In genomic region chr1:214977700-214978374, GRCh38 we compare ENCODE assay signal across 18 cellular contexts.
DNase-seq lines count a peak whose midpoint lies in the region; ATAC-seq and TF ChIP-seq lines count a peak whose summit lies in the region.
"Had no signal": no experiment of that assay in that cellular context is flagged by ENCODE, and none has a peak within 500 bp of the region (broad histone marks: within the 10 kb centered on the region; RNA-seq: fewer than 3 reads in every experiment).

No MANE protein-coding gene starts in this region.

- H3K27me3 ChIP-seq in IMR-90 (ENCODE audit: control insufficient read depth, insufficient read depth, low read length) (no peaks in the 10 kb centered on the region), liver (ENCODE audit: control insufficient read depth in 4 of 4, insufficient read depth in 4 of 4, low read length in 3 of 4) (no peaks in the 10 kb centered on the region), neural progenitor cell (no peaks in the 10 kb centered on the region), esophagus squamous epithelium (no peaks in the 10 kb centered on the region)
- H3K27me3 ChIP-seq: BLaER1 had no signal

- H3K27ac ChIP-seq in IMR-90 (ENCODE audit: insufficient read depth, low read length) (no peak overlapping the region), liver (ENCODE audit: low read depth in 1 of 2, low read length in 2 of 2) (no peak overlapping the region), neural progenitor cell (no peak overlapping the region), esophagus squamous epithelium (no peak overlapping the region)
- H3K27ac ChIP-seq: 22Rv1, BLaER1, C4-2B had no signal

- in situ Hi-C loops in IMR-90 (cut with MboI; ENCODE audit: low sequenced_read_pairs), result no loop called here

- peaks cover 28% of the 10 kb centered on the region for H3K4me1 Mint-ChIP-seq in neural progenitor cell
- H3K4me1 Mint-ChIP-seq: B cell; CD4-positive, CD25-positive, alpha-beta regulatory T cell had no signal

- H3F3A ChIP-seq in neural progenitor cell (ENCODE audit: low read depth), result peaks cover 4% of the 10 kb centered on the region

- TF ChIP-seq CTCF in IMR-90 (conservative IDR thresholded peaks at IDR 0.05; ENCODE audit: low read depth, low read length) (no peak), liver (IDR thresholded peaks at IDR 0.05; ENCODE audit: low read depth, low read length, missing input control) (no peak), neural progenitor cell (IDR thresholded peaks at IDR 0.05) (no peak), esophagus squamous epithelium (IDR thresholded peaks at IDR 0.05) (no peak)

- H3K9me1 ChIP-seq in IMR-90 (ENCODE audit: insufficient read depth, low read length), result no peaks in the 10 kb centered on the region

- no peaks in the 10 kb centered on the region for H3K36me3 Mint-ChIP-seq in neural progenitor cell
- H3K36me3 Mint-ChIP-seq: CD4-positive, CD25-positive, alpha-beta regulatory T cell; CD8-positive, alpha-beta T cell had no signal

- no peak overlapping the region for H2AFZ ChIP-seq in IMR-90 (replicated peaks; ENCODE audit: low read length, poor library complexity)
- no peak overlapping the region for H2AFZ ChIP-seq in neural progenitor cell (replicated peaks)

- POLR2A ChIA-PET in IMR-90 (lab: Charles Lee; ENCODE audit: unreplicated experiment), result no interaction called here

- H3K9ac ChIP-seq in IMR-90 (ENCODE audit: low read depth, low read length) (no peak overlapping the region), liver (ENCODE audit: low read depth in 1 of 2, low read length in 2 of 2) (no peak overlapping the region), neural progenitor cell (no peak overlapping the region)
- H3K9ac ChIP-seq: BLaER1 had no signal

- dilution Hi-C loops in IMR-90 (cut with HindIII; ENCODE audit: low sequenced_read_pairs, unreplicated experiment), result no loop called here

- no peak for TF ChIP-seq RAD21 in IMR-90 (IDR thresholded peaks at IDR 0.05; ENCODE audit: low read length)
- TF ChIP-seq RAD21 in liver (IDR thresholded peaks at IDR 0.05), result peak in 1 of 2 donors; percentile 9

- no peak overlapping the region; the same call in 1 of the 2 replicates for H3K18ac ChIP-seq in IMR-90 (ENCODE audit: low read depth, low read length)

- H3K79me2 ChIP-seq in neural progenitor cell (ENCODE audit: low read depth), result no peaks in the 10 kb centered on the region

- CTCF ChIA-PET in IMR-90 (lab: Yijun Ruan, JAX), result no interaction called here

- peak overlapping the region; percentile 8; the same call in 1 of the 2 replicates for H2BK120ac ChIP-seq in IMR-90 (ENCODE audit: low read depth, low read length)

- no peak overlapping the region for H3K4me3 Mint-ChIP-seq in neural progenitor cell
- H3K4me3 Mint-ChIP-seq: B cell; CD4-positive, CD25-positive, alpha-beta regulatory T cell; CD8-positive, alpha-beta T cell; HFFc6 had no signal

- no peak overlapping the region for H4K91ac ChIP-seq in IMR-90 (ENCODE audit: insufficient read depth, low read depth, low read length)

- H3K79me1 ChIP-seq in IMR-90 (ENCODE audit: low read depth in 1 of 2, low read length in 2 of 2), result no peaks in the 10 kb centered on the region

- H3K36me3 ChIP-seq in IMR-90 (ENCODE audit: control insufficient read depth, insufficient read depth, low read length) (no peaks in the 10 kb centered on the region), liver (ENCODE audit: control insufficient read depth in 4 of 4, insufficient read depth in 3 of 4, low read depth in 1 of 4, low read length in 3 of 4) (no peaks in the 10 kb centered on the region), neural progenitor cell (no peaks in the 10 kb centered on the region), esophagus squamous epithelium (no peaks in the 10 kb centered on the region)
- H3K36me3 ChIP-seq: BLaER1, HAP-1 had no signal

- H2BK20ac ChIP-seq in IMR-90 (ENCODE audit: low read depth, low read length), result no peak overlapping the region

- peaks cover 4% of the 10 kb centered on the region; the same call in 1 of the 2 replicates for H3K4me1 ChIP-seq in IMR-90 (ENCODE audit: control insufficient read depth, insufficient read depth, low read length)
- H3K4me1 ChIP-seq in liver (ENCODE audit: control insufficient read depth in 4 of 4, insufficient read depth in 4 of 4, low read length in 3 of 4), result peaks cover 0 to 7% (median 2%) of the 10 kb centered on the region in 4 donors
- H3K4me1 ChIP-seq in neural progenitor cell, result peaks cover 29% of the 10 kb centered on the region
- H3K4me1 ChIP-seq in esophagus squamous epithelium, result no peaks in the 10 kb centered on the region
- H3K4me1 ChIP-seq: BLaER1, HAP-1 had no signal

- H3K4me2 ChIP-seq in IMR-90 (ENCODE audit: low read depth, low read length) (no peak overlapping the region), neural progenitor cell (peak overlapping the region; percentile 50)
- H3K4me2 ChIP-seq: BLaER1 had no signal

- H2AK9ac ChIP-seq in IMR-90 (replicated peaks; ENCODE audit: low read depth, low read length, poor library complexity), result no peak overlapping the region

- WGBS in IMR-90 (ENCODE audit: extremely low coverage in 2 of 2, insufficient read length in 1 of 2), 2 experiments, result no CpG with 5 or more reads among the region's 6 CpGs
- WGBS in liver, result 49% methylated on average over 6 of the region's 6 CpGs
- 52% methylated on average over 6 of the region's 6 CpGs for WGBS in esophagus squamous epithelium, 2 donors

- H4K20me1 ChIP-seq in IMR-90 (ENCODE audit: insufficient read depth, low read length), result no peaks in the 10 kb centered on the region
- H4K20me1 ChIP-seq in neural progenitor cell (ENCODE audit: low read depth), result no peaks in the 10 kb centered on the region
- H4K20me1 ChIP-seq: BLaER1 had no signal

- no peak for TF ChIP-seq POLR2A in IMR-90 (IDR thresholded peaks at IDR 0.05; ENCODE audit: low read depth, low read length)
- TF ChIP-seq POLR2A in esophagus squamous epithelium (IDR thresholded peaks at IDR 0.05), result no peak

- H3K27me3 Mint-ChIP-seq in neural progenitor cell (ENCODE audit: insufficient read depth, low read depth), result no peaks in the 10 kb centered on the region
- H3K27me3 Mint-ChIP-seq: B cell; CD4-positive, CD25-positive, alpha-beta regulatory T cell had no signal

- H3K9me3 Mint-ChIP-seq in neural progenitor cell, result no peaks in the 10 kb centered on the region
- H3K9me3 Mint-ChIP-seq: CD8-positive, alpha-beta T cell; HFFc6 had no signal

- no peaks in the 10 kb centered on the region for H3K9me3 ChIP-seq in IMR-90 (ENCODE audit: control insufficient read depth, insufficient read depth, low read length)
- H3K9me3 ChIP-seq in liver (ENCODE audit: control insufficient read depth in 4 of 4, low read length in 3 of 4), result no peaks in the 10 kb centered on the region
- no peaks in the 10 kb centered on the region for H3K9me3 ChIP-seq in neural progenitor cell (ENCODE audit: low read depth)
- H3K9me3 ChIP-seq in esophagus squamous epithelium, result no peaks in the 10 kb centered on the region
- H3K9me3 ChIP-seq: BLaER1, Caco-2, HAP-1 had no signal

- H4K5ac ChIP-seq in IMR-90 (ENCODE audit: low read depth, low read length), result no peak overlapping the region; the same call in 1 of the 2 replicates

- H2BK5ac ChIP-seq in IMR-90 (ENCODE audit: low read depth, low read length, poor library complexity, severe bottlenecking), result no peak overlapping the region

- no peak overlapping the region for H3K27ac Mint-ChIP-seq in neural progenitor cell
- H3K27ac Mint-ChIP-seq: B cell; CD4-positive, CD25-positive, alpha-beta regulatory T cell; CD8-positive, alpha-beta T cell; HFFc6 had no signal

- BruUV-seq in IMR-90 (replicated peaks; lab: Mats Ljungman, UMichigan), result no TSS peak

- peak overlapping the region; percentile 10 for H3K14ac ChIP-seq in IMR-90 (replicated peaks; ENCODE audit: low read depth, low read length)

- peak overlapping the region; percentile 23; the same call in 1 of the 2 replicates for H2AK5ac ChIP-seq in IMR-90 (ENCODE audit: low read depth, low read length)

- no peak overlapping the region for H3K56ac ChIP-seq in IMR-90 (ENCODE audit: extremely low read depth, insufficient read depth, low read length)

- intact Hi-C loops in IMR-90 (cut with micrococcal nuclease), result no loop called here
- intact Hi-C loops in esophagus squamous epithelium (cut with DNase I), result no loop called here

- DNase-seq in IMR-90 (no peak), neural progenitor cell (ENCODE audit: low spot score) (no peak), esophagus squamous epithelium (lab: John Stamatoyannopoulos, UW) (no peak), NCI-H2029 treated with DMSO at 0.1 percent for 48 hours (lab: John Stamatoyannopoulos, UW) (no peak)
- DNase-seq: Caco-2; CD4-positive, CD25-positive, alpha-beta regulatory T cell; CD8-positive, alpha-beta T cell; DMS153; DND-41; GOT3; HFFc6 had no signal

- no peak overlapping the region for H4K8ac ChIP-seq in IMR-90 (ENCODE audit: low read depth in 2 of 2, low read length in 2 of 2)

- peak overlapping the region; percentile 59; the same call in 1 of the 3 replicates for H2BK15ac ChIP-seq in IMR-90 (ENCODE audit: low read depth, low read length)

- H3K4ac ChIP-seq in IMR-90 (ENCODE audit: low read depth, low read length), result no peak overlapping the region

- H3K4me3 ChIP-seq in IMR-90 (ENCODE audit: insufficient read depth, low read depth, low read length) (no peak overlapping the region), liver (ENCODE audit: low read depth in 1 of 3, low read length in 3 of 3) (no peak overlapping the region), neural progenitor cell (no peak overlapping the region), esophagus squamous epithelium (no peak overlapping the region)
- H3K4me3 ChIP-seq: BLaER1, HAP-1 had no signal

- H3K23ac ChIP-seq in IMR-90 (ENCODE audit: low read depth, low read length), result no peak overlapping the region

- no peak for ATAC-seq in IMR-90 (ENCODE audit: low read depth)
- no peak for ATAC-seq in HG02678 (IDR thresholded peaks at IDR 0.05; ENCODE audit: unreplicated experiment)
- ATAC-seq: CD8-positive, alpha-beta T cell had no signal

TF ChIP-seq in IMR-90, 13 proteins besides CTCF, POLR2A, EP300 and RAD21:
- no peak for TF ChIP-seq MAZ (IDR thresholded peaks at IDR 0.05; ENCODE audit: borderline replicate concordance, low read depth, low read length)
- peak; percentile 24; the same call in 1 of the 2 replicates for TF ChIP-seq CEBPB (IDR thresholded peaks at IDR 0.05; ENCODE audit: low read depth, low read length)
- TF ChIP-seq SMC3 (IDR thresholded peaks at IDR 0.05; ENCODE audit: low read depth, low read length), result no peak

TF ChIP-seq in liver, 16 proteins besides CTCF, POLR2A, EP300 and RAD21:
- TF ChIP-seq FOXA2 (IDR thresholded peaks at IDR 0.05) (peak; percentile 61), FOXA1 (IDR thresholded peaks at IDR 0.05) (peak; percentile 9), HNF4A (conservative IDR thresholded peaks at IDR 0.05) (peak in 1 of 2 donors; percentile 20), EGR1 (IDR thresholded peaks at IDR 0.05; ENCODE audit: low read depth in 2 of 2) (no peak), TAF1 (conservative IDR thresholded peaks at IDR 0.05) (no peak), SP1 (IDR thresholded peaks at IDR 0.05) (no peak), RXRA (IDR thresholded peaks at IDR 0.05) (peak in 1 of 2 donors; percentile 27), ATF3 (IDR thresholded peaks at IDR 0.05) (no peak)
